ENCODE assay signal across 9 cellular contexts in the genomic region with DNA sequence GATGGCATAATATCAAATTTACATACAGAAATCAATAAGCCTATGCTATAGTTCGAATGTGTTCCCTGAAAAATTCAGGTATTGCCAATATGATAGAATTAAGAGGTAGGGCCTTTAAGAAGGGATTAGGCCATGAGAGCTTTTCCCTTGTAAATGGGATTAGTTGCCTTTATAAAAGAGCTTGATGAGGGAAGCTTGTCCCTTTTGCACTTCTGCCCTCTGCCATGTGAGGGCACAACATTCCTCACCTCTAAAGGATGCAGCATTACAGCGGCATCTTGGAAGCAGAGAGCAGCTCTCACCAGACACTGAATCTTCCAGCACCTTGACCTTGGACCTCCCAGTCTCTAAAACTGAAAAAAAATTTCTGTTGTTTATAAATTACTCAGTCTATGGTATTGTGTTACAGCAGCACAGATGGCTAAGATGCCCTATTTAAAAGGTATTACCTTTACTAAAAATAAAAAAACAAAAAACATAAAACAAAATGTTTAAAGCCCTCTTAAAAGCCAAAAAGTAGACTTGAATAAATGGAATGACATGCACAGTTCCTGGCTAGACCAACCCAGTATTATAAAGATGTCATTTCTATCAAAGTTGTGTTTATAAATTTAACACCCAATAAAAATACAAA.
DNase-seq lines count a peak whose midpoint lies in the region; ATAC-seq and TF ChIP-seq lines count a peak whose summit lies in the region.
"Had no signal": no experiment of that assay in that cellular context is flagged by ENCODE, and none has a peak within 500 bp of the region (broad histone marks: within the 10 kb centered on the region; RNA-seq: fewer than 3 reads in every experiment).

No MANE protein-coding gene starts in this region.

- peaks cover 0 to 8% (median 0%) of the 10 kb centered on the region in 8 donors for H3K9me3 ChIP-seq in spleen

- H3K4me1 ChIP-seq in spleen: no peaks in the 10 kb centered on the region

- DNase-seq in CMK (ENCODE audit: low read depth): peak; percentile 17
- peak in 1 of 2 experiments; percentile 4 for DNase-seq in HL-60 (ENCODE audit: low read depth in 1 of 2, low spot score in 1 of 2)
- DNase-seq in kidney tubule cell (ENCODE audit: low spot score): peak; percentile 61
- DNase-seq in effector CD4-positive, alpha-beta T cell: no peak
- no peak for DNase-seq in spleen
- DNase-seq in naive thymus-derived CD8-positive, alpha-beta T cell: no peak
- DNase-seq in GM10248 (ENCODE audit: extremely low spot score): no peak
- DNase-seq: naive B cell had no signal

- no peaks in the 10 kb centered on the region for H3K27me3 ChIP-seq in HL-60 (ENCODE audit: insufficient read depth, poor library complexity, severe bottlenecking)
- H3K27me3 ChIP-seq in spleen (replicated peaks in 1 of 7): no peaks in the 10 kb centered on the region

- peaks cover 0 to 33% (median 8%) of the 10 kb centered on the region in 9 donors for H3K9me3 Mint-ChIP-seq in naive thymus-derived CD8-positive, alpha-beta T cell

- no peaks in the 10 kb centered on the region for H3K4me1 Mint-ChIP-seq in naive thymus-derived CD8-positive, alpha-beta T cell
- H3K4me1 Mint-ChIP-seq: naive B cell had no signal

- no peak for ATAC-seq in naive thymus-derived CD8-positive, alpha-beta T cell

- WGBS in spleen, 5 donors: 26 to 38% (median 33%) methylated on average over 2 of the region's 2 CpGs

- H3K27ac ChIP-seq in HL-60 (replicated peaks): no peak overlapping the region
- H3K27ac ChIP-seq in VCaP: no peak overlapping the region
- no peak overlapping the region for H3K27ac ChIP-seq in spleen

- intact Hi-C loops in spleen (cut with DNase I; ENCODE audit: low total_unique reads): no loop called here

- no peak overlapping the region for H3K27ac Mint-ChIP-seq in naive thymus-derived CD8-positive, alpha-beta T cell
- H3K27ac Mint-ChIP-seq: naive B cell had no signal

- peak; percentile 15 for TF ChIP-seq CTCF in HL-60 (IDR thresholded peaks at IDR 0.05; ENCODE audit: insufficient read depth, low read length)
- peak; percentile 85 for TF ChIP-seq CTCF in VCaP (conservative IDR thresholded peaks at IDR 0.05)
- no peak for TF ChIP-seq CTCF in spleen (IDR thresholded peaks at IDR 0.05 in 8 of 11, conservative IDR thresholded peaks at IDR 0.05 in 3 of 11)
- no peak for TF ChIP-seq CTCF in GM10248 (IDR thresholded peaks at IDR 0.05; ENCODE audit: control extremely low read depth, extremely low read depth, low read depth, missing control alignments)

- no peak for TF ChIP-seq POLR2A in spleen (IDR thresholded peaks at IDR 0.05)

- POLR2A ChIA-PET in naive thymus-derived CD8-positive, alpha-beta T cell (lab: Charles Lee): no interaction called here
- POLR2A ChIA-PET in GM10248 (lab: Yijun Ruan, JAX): no interaction called here

- CTCF ChIA-PET in GM10248 (lab: Yijun Ruan, JAX): no interaction called here

- H3K4me3 ChIP-seq in HL-60 (replicated peaks; ENCODE audit: insufficient read depth, low read length) (no peak overlapping the region), spleen (no peak overlapping the region)

- no peaks in the 10 kb centered on the region for H3K36me3 Mint-ChIP-seq in naive thymus-derived CD8-positive, alpha-beta T cell
- H3K36me3 Mint-ChIP-seq: naive B cell had no signal

- H3K4me3 Mint-ChIP-seq in naive thymus-derived CD8-positive, alpha-beta T cell: no peak overlapping the region
- H3K4me3 Mint-ChIP-seq: naive B cell had no signal

- no peaks in the 10 kb centered on the region for H3K36me3 ChIP-seq in spleen

- H3K27me3 Mint-ChIP-seq in naive thymus-derived CD8-positive, alpha-beta T cell: no peaks in the 10 kb centered on the region
- H3K27me3 Mint-ChIP-seq: naive B cell had no signal

Comparison
In these comparisons a context has a peak if more than half of its experiments do, and no peak if none do; other contexts are left out.
1. DNase-seq: peak in CMK (single experiment) and kidney tubule cell (single experiment); none in effector CD4-positive, alpha-beta T cell (single experiment), spleen (single experiment), naive thymus-derived CD8-positive, alpha-beta T cell (0 of 10) and GM10248 (single experiment).
2. CTCF ChIP-seq: peak in HL-60 (single experiment) and VCaP (single experiment); none in spleen (0 of 11) and GM10248 (single experiment).